Comparison of ENCODE assay signal across 1 cellular context in genomic region chr9:128082173-128082572, GRCh38.
A peak's percentile ranks its signal among the peaks of the same experiment; 100 is the strongest.
TF ChIP-seq lines count a peak whose summit lies in the region.

No MANE protein-coding gene starts in this region.

TF ChIP-seq in K562, 482 proteins besides CTCF, POLR2A, EP300 and RAD21 (continued from another document):
- TF ChIP-seq NBN (IDR thresholded peaks at IDR 0.05; ENCODE audit: low read depth) (peak; percentile 69; the same call in 1 of the 2 replicates), ELF2 (CRISPR knock-in tag; IDR thresholded peaks at IDR 0.05) (no peak), RAD51 (IDR thresholded peaks at IDR 0.05; ENCODE audit: borderline replicate concordance, low read depth) (no peak), KDM4B (IDR thresholded peaks at IDR 0.05; ENCODE audit: borderline replicate concordance in 2 of 2, low read depth in 1 of 2) (no peak), THRAP3 (IDR thresholded peaks at IDR 0.05; ENCODE audit: borderline replicate concordance) (no peak), CSDE1 (IDR thresholded peaks at IDR 0.05) (no peak), RBM25 (IDR thresholded peaks at IDR 0.05; ENCODE audit: low read depth, low read length, severe bottlenecking) (no peak), TAF15 (IDR thresholded peaks at IDR 0.05; ENCODE audit: low read depth, low read length) (no peak), BCOR (IDR thresholded peaks at IDR 0.05) (no peak), SRF (CRISPR knock-in tag; IDR thresholded peaks at IDR 0.05) (peak in 1 of 2 experiments; percentile 31; a peak in 1 of 4 replicates), FOXP1 (CRISPR knock-in tag; IDR thresholded peaks at IDR 0.05) (no peak), FOS (IDR thresholded peaks at IDR 0.05; ENCODE audit: extremely low read depth, insufficient read length) (no peak), HEY1 (CRISPR knock-in tag; IDR thresholded peaks at IDR 0.05; ENCODE audit: borderline replicate concordance) (no peak), MCM7 (IDR thresholded peaks at IDR 0.05) (no peak), JUND (IDR thresholded peaks at IDR 0.05; ENCODE audit: borderline replicate concordance, low read depth, low read length) (peak; percentile 68), JUND (tag; IDR thresholded peaks at IDR 0.05; ENCODE audit: borderline replicate concordance, low read depth, low read length) (peak; percentile 78; the same call in 2 of the 3 replicates), ARNT (IDR thresholded peaks at IDR 0.05) (no peak), ZNF589 (CRISPR knock-in tag; IDR thresholded peaks at IDR 0.05; ENCODE audit: low read depth) (no peak), CBX3 (IDR thresholded peaks at IDR 0.05; ENCODE audit: borderline replicate concordance in 1 of 2, low read length in 2 of 2) (0 out of 3 replicates have a peak, but pooled peaks of 1 of the 2 experiments have one; percentile 18), ZNF395 (CRISPR knock-in tag; IDR thresholded peaks at IDR 0.05) (peak; percentile 50; the same call in 1 of the 2 replicates), ZEB2 (IDR thresholded peaks at IDR 0.05) (peak; percentile 85; the same call in 1 of the 2 replicates), TBL1XR1 (IDR thresholded peaks at IDR 0.05; ENCODE audit: low read length in 2 of 2) (no peak), NR2F6 (CRISPR knock-in tag; IDR thresholded peaks at IDR 0.05) (no peak), ID3 (CRISPR knock-in tag; IDR thresholded peaks at IDR 0.05) (no peak), ID3 (tag; IDR thresholded peaks at IDR 0.05) (no peak), KLF13 (tag; IDR thresholded peaks at IDR 0.05; ENCODE audit: borderline replicate concordance, low read depth) (peak; percentile 76; the same call in 1 of the 2 replicates), IFI16 (CRISPR knock-in tag; IDR thresholded peaks at IDR 0.05) (0 out of 2 replicates have a peak, but pooled peaks have one; percentile 10), NR4A1 (CRISPR knock-in tag; IDR thresholded peaks at IDR 0.05) (no peak), NR4A1 (tag; IDR thresholded peaks at IDR 0.05) (0 out of 2 replicates have a peak, but pooled peaks have one; percentile 31), EWSR1 (IDR thresholded peaks at IDR 0.05; ENCODE audit: borderline replicate concordance, low read depth, partially characterized antibody) (no peak), MECOM (CRISPR knock-in tag; IDR thresholded peaks at IDR 0.05) (0 out of 2 replicates have a peak, but pooled peaks have one; percentile 62), NFE2L1 (tag; IDR thresholded peaks at IDR 0.05; ENCODE audit: borderline replicate concordance, low read depth) (peak; percentile 84), ZNF707 (CRISPR knock-in tag; conservative IDR thresholded peaks at IDR 0.05) (0 out of 2 replicates have a peak, but pooled peaks have one; percentile 15), DMBX1 (CRISPR knock-in tag; IDR thresholded peaks at IDR 0.05; ENCODE audit: borderline replicate concordance) (0 out of 2 replicates have a peak, but pooled peaks have one; percentile 35), TGIF2 (CRISPR knock-in tag; IDR thresholded peaks at IDR 0.05) (no peak), SAFB2 (IDR thresholded peaks at IDR 0.05; ENCODE audit: borderline replicate concordance, low read depth, low read length, severe bottlenecking) (no peak), SMARCA4 (IDR thresholded peaks at IDR 0.05) (peak; percentile 81), MED1 (CRISPR knock-in tag; IDR thresholded peaks at IDR 0.05; ENCODE audit: borderline replicate concordance) (no peak), SMARCC2 (IDR thresholded peaks at IDR 0.05; ENCODE audit: low read depth) (peak; percentile 66; the same call in 1 of the 2 replicates), BACH1 (tag; IDR thresholded peaks at IDR 0.05) (peak; percentile 85), ZNF274 (IDR thresholded peaks at IDR 0.05; ENCODE audit: borderline replicate concordance, low read depth, low read length) (no peak), DPF2 (IDR thresholded peaks at IDR 0.05) (peak; percentile 82), JUN (IDR thresholded peaks at IDR 0.05; ENCODE audit: borderline replicate concordance, low read depth, low read length) (peak; percentile 52; the same call in 1 of the 2 replicates), JUN (CRISPR knock-in tag; IDR thresholded peaks at IDR 0.05; ENCODE audit: borderline replicate concordance) (no peak), SMARCE1 (IDR thresholded peaks at IDR 0.05) (peak; percentile 75; the same call in 1 of the 2 replicates)
- TF ChIP-seq, protein P1, sequence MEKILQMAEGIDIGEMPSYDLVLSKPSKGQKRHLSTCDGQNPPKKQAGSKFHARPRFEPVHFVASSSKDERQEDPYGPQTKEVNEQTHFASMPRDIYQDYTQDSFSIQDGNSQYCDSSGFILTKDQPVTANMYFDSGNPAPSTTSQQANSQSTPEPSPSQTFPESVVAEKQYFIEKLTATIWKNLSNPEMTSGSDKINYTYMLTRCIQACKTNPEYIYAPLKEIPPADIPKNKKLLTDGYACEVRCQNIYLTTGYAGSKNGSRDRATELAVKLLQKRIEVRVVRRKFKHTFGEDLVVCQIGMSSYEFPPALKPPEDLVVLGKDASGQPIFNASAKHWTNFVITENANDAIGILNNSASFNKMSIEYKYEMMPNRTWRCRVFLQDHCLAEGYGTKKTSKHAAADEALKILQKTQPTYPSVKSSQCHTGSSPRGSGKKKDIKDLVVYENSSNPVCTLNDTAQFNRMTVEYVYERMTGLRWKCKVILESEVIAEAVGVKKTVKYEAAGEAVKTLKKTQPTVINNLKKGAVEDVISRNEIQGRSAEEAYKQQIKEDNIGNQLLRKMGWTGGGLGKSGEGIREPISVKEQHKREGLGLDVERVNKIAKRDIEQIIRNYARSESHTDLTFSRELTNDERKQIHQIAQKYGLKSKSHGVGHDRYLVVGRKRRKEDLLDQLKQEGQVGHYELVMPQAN (IDR thresholded peaks at IDR 0.05; ENCODE audit: borderline replicate concordance), result no peak
- TF ChIP-seq, protein P2, sequence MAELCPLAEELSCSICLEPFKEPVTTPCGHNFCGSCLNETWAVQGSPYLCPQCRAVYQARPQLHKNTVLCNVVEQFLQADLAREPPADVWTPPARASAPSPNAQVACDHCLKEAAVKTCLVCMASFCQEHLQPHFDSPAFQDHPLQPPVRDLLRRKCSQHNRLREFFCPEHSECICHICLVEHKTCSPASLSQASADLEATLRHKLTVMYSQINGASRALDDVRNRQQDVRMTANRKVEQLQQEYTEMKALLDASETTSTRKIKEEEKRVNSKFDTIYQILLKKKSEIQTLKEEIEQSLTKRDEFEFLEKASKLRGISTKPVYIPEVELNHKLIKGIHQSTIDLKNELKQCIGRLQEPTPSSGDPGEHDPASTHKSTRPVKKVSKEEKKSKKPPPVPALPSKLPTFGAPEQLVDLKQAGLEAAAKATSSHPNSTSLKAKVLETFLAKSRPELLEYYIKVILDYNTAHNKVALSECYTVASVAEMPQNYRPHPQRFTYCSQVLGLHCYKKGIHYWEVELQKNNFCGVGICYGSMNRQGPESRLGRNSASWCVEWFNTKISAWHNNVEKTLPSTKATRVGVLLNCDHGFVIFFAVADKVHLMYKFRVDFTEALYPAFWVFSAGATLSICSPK (IDR thresholded peaks at IDR 0.05; ENCODE audit: borderline replicate concordance), result no peak
- TF ChIP-seq, protein P3, sequence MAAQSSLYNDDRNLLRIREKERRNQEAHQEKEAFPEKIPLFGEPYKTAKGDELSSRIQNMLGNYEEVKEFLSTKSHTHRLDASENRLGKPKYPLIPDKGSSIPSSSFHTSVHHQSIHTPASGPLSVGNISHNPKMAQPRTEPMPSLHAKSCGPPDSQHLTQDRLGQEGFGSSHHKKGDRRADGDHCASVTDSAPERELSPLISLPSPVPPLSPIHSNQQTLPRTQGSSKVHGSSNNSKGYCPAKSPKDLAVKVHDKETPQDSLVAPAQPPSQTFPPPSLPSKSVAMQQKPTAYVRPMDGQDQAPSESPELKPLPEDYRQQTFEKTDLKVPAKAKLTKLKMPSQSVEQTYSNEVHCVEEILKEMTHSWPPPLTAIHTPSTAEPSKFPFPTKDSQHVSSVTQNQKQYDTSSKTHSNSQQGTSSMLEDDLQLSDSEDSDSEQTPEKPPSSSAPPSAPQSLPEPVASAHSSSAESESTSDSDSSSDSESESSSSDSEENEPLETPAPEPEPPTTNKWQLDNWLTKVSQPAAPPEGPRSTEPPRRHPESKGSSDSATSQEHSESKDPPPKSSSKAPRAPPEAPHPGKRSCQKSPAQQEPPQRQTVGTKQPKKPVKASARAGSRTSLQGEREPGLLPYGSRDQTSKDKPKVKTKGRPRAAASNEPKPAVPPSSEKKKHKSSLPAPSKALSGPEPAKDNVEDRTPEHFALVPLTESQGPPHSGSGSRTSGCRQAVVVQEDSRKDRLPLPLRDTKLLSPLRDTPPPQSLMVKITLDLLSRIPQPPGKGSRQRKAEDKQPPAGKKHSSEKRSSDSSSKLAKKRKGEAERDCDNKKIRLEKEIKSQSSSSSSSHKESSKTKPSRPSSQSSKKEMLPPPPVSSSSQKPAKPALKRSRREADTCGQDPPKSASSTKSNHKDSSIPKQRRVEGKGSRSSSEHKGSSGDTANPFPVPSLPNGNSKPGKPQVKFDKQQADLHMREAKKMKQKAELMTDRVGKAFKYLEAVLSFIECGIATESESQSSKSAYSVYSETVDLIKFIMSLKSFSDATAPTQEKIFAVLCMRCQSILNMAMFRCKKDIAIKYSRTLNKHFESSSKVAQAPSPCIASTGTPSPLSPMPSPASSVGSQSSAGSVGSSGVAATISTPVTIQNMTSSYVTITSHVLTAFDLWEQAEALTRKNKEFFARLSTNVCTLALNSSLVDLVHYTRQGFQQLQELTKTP (IDR thresholded peaks at IDR 0.05; ENCODE audit: low read depth in 1 of 2, partially characterized antibody in 2 of 2), result peak in 1 of 2 experiments; percentile 12
- TF ChIP-seq, protein P4, sequence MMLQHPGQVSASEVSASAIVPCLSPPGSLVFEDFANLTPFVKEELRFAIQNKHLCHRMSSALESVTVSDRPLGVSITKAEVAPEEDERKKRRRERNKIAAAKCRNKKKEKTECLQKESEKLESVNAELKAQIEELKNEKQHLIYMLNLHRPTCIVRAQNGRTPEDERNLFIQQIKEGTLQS (IDR thresholded peaks at IDR 0.05), result 0 out of 2 replicates have a peak, but pooled peaks have one; percentile 15
- TF ChIP-seq, protein P4 (CRISPR knock-in tag; conservative IDR thresholded peaks at IDR 0.05), result no peak
